Comparison of ENCODE assay signal across 27 cellular contexts in genomic region chr4:72432282-72432681, GRCh38.
"Had no signal": no experiment of that assay in that cellular context is flagged by ENCODE, and none has a peak within 500 bp of the region (broad histone marks: within the 10 kb centered on the region; RNA-seq: fewer than 3 reads in every experiment).

No MANE protein-coding gene starts in this region.

- H3K27ac ChIP-seq: adrenal gland, KMS-11, SJCRH30, SK-N-MC, VCaP had no signal

- H3K4me3 ChIP-seq: adrenal gland, SJCRH30, SK-N-MC had no signal

- H3K9me3 ChIP-seq: adrenal gland, SJCRH30 had no signal

- H3K4me1 ChIP-seq: SJCRH30 had no signal

- H3K4me2 ChIP-seq: KMS-11 had no signal

- DNase-seq: activated B cell treated with CpG ODN at 0.5 μM for 24 hours; activated CD4-positive, alpha-beta memory T cell treated with anti-CD3 and anti-CD28 coated beads for 36 hours; activated CD4-positive, alpha-beta T cell treated with anti-CD3 and anti-CD28 coated beads for 4 hours; activated CD4-positive, alpha-beta T cell treated with anti-CD3 and anti-CD28 coated beads, Interleukin-2, amount 50 U/mL, for 1 hour; activated CD4-positive, CD25-positive, alpha-beta regulatory T cell treated with anti-CD3 and anti-CD28 coated beads, Interleukin-2, amount 50 U/mL, for 72 hours; activated CD8-positive, alpha-beta memory T cell treated with anti-CD3 and anti-CD28 coated beads, Interleukin-2, amount 50 U/mL, for 4 hours; activated gamma-delta T cell treated with Interleukin-2 at 50 U/mL for 16 hours; activated naive CD4-positive, alpha-beta T cell treated with anti-CD3 and anti-CD28 coated beads for 36 hours; activated T-cell treated with anti-CD3 and anti-CD28 coated beads for 4 hours; activated T-cell treated with anti-CD3 and anti-CD28 coated beads, Interleukin-2, amount 50 U/mL, for 4 hours; adrenal gland; central memory CD4-positive, alpha-beta T cell; NCI-H1092 treated with DMSO at 0.1 percent for 48 hours; NCI-H1417; NCI-H146; NCI-H187; NCI-H2029 treated with DMSO at 0.1 percent for 48 hours; NCI-H2107; NCI-H2171; NCI-H510A; NCI-H526; NCI-H748 treated with DMSO at 0.1 percent for 48 hours; Right ventricle myocardium superior; SJCRH30 had no signal

- H3K27me3 ChIP-seq: adrenal gland, SJCRH30 had no signal

- H3K9ac ChIP-seq: KMS-11 had no signal

- H3K36me3 ChIP-seq: adrenal gland, SJCRH30 had no signal
